Comparison of ENCODE assay signal across 22 cellular contexts in the genomic region with DNA sequence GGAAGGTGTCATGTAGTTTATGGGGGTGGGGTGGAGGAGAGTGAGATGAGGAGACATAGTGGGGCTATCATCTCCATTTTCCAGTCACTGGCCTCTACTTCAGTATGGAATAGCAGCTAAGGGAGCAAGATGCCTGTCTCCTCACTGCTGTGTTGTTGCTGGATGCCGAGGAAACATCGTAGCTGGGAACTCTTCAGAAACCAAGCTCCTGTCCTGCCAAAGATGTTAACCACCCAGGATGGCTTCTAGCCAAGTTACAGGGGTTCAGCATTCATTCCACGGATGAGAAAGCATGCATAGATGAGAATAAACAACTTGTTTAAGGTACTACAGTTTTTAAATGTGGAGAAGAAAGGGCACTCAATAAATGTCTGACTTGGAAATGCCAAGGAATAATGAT.
"Had no signal": no experiment of that assay in that cellular context is flagged by ENCODE, and none has a peak within 500 bp of the region (broad histone marks: within the 10 kb centered on the region; RNA-seq: fewer than 3 reads in every experiment).

No MANE protein-coding gene starts in this region.

- H3K9me3 ChIP-seq: ascending aorta had no signal

- H3K36me3 ChIP-seq: ascending aorta, brain microvascular endothelial cell, cardiac muscle cell had no signal

- H3K27ac ChIP-seq: ascending aorta, brain microvascular endothelial cell, cardiac muscle cell, SK-N-MC, VCaP had no signal

- H3K27me3 ChIP-seq: ascending aorta, brain microvascular endothelial cell, cardiac muscle cell had no signal

- DNase-seq: activated CD4-positive, alpha-beta T cell treated with anti-CD3 and anti-CD28 coated beads, Interleukin-2, amount 50 U/mL, for 4 hours; activated CD4-positive, CD25-positive, alpha-beta regulatory T cell; activated effector memory CD4-positive, alpha-beta T cell treated with anti-CD3 and anti-CD28 coated beads, Interleukin-2, amount 50 U/mL, for 16 hours; activated naive CD4-positive, alpha-beta T cell treated with Interleukin-2 at 50 U/mL for 16 hours; activated naive CD8-positive, alpha-beta T cell treated with anti-CD3 and anti-CD28 coated beads, Interleukin-2, amount 50 U/mL, for 24 hours; activated T-cell treated with anti-CD3 and anti-CD28 coated beads, Interleukin-2, amount 50 U/mL, for 4 hours; amniotic stem cell; brain microvascular endothelial cell; KBM-7; NCI-H1048; NCI-H1417; NCI-H1930; NCI-H510A; NCI-H526 treated with DMSO at 0.1 percent for 48 hours; NCI-H82; T-helper 1 cell had no signal

- H3K4me3 ChIP-seq: ascending aorta, cardiac muscle cell, SK-N-MC had no signal

- ATAC-seq: activated naive CD4-positive, alpha-beta T cell treated with anti-CD3 and anti-CD28 coated beads, Interleukin-2, amount 50 U/mL, for 72 hours; activated naive CD8-positive, alpha-beta T cell treated with anti-CD3 and anti-CD28 coated beads, Interleukin-2, amount 50 U/mL, for 24 hours; activated T-cell treated with anti-CD3 and anti-CD28 coated beads, Interleukin-2, amount 50 U/mL, for 4 hours; Right ventricle myocardium inferior had no signal

- H3K4me1 ChIP-seq: ascending aorta had no signal
